Comparison of ENCODE assay signal across 15 cellular contexts in the genomic region with DNA sequence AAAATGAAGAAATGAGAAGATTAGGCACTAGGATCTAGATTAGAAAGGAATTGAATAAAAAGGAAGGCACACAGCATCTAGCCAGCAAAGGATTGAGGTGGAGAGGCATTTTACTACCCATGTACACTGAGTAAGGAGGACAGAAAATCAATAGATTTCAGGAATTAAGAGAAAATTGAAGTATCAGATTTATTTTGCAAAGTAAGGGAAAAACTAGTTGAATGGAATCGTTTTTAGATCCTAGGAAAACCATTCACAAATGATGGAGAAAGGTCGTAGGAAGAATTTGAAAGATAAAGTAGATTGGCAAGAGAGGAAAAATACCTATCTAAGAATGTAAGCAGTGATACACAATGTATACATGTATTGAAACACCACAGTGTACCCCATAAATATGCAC.
"Had no signal": no experiment of that assay in that cellular context is flagged by ENCODE, and none has a peak within 500 bp of the region (broad histone marks: within the 10 kb centered on the region; RNA-seq: fewer than 3 reads in every experiment).

No MANE protein-coding gene starts in this region.

- H3K27ac ChIP-seq: foreskin keratinocyte, left lung, spleen, upper lobe of left lung, VCaP had no signal

- H3K27ac Mint-ChIP-seq: activated naive CD4-positive, alpha-beta T cell treated with anti-CD3 and anti-CD28 coated beads for 36 hours; activated T-helper 2 cell treated with anti-CD3 and anti-CD28 coated beads, Interferon-gamma antibody, Interleukin-2, Interleukin-4, amounts not matched to agents 10 μg/mL and 5 μg/mL and 100 μg/mL, durations not matched to agents 14 hours and 24 hours and 36 hours; natural killer cell had no signal

- H3K4me3 ChIP-seq: left lung, ovary, prostate gland, spleen, upper lobe of left lung had no signal

- FAIRE-seq: astrocyte, colon had no signal

- H3K27me3 ChIP-seq: foreskin keratinocyte, left lung, ovary, spleen, upper lobe of left lung had no signal

- H3K27me3 Mint-ChIP-seq: central memory CD8-positive, alpha-beta T cell had no signal

- H3K9me3 Mint-ChIP-seq: activated naive CD4-positive, alpha-beta T cell treated with anti-CD3 and anti-CD28 coated beads for 36 hours; activated T-helper 2 cell treated with anti-CD3 and anti-CD28 coated beads, Interferon-gamma antibody, Interleukin-2, Interleukin-4, amounts not matched to agents 10 μg/mL and 5 μg/mL and 100 μg/mL, durations not matched to agents 14 hours and 24 hours and 36 hours; central memory CD8-positive, alpha-beta T cell; immature natural killer cell; mesothelial cell of epicardium; natural killer cell had no signal

- H3K36me3 ChIP-seq: ovary, prostate gland had no signal

- H3K4me1 ChIP-seq: foreskin keratinocyte, left lung, prostate gland had no signal

- H3K4me3 Mint-ChIP-seq: activated naive CD4-positive, alpha-beta T cell treated with anti-CD3 and anti-CD28 coated beads for 36 hours; central memory CD8-positive, alpha-beta T cell; immature natural killer cell; mesothelial cell of epicardium; natural killer cell had no signal

- H3K4me1 Mint-ChIP-seq: central memory CD8-positive, alpha-beta T cell; mesothelial cell of epicardium; natural killer cell had no signal

- H3K9me3 ChIP-seq: left lung, ovary, prostate gland, spleen, upper lobe of left lung had no signal
